22 cellular contexts compared by ENCODE assay signal in the genomic region with DNA sequence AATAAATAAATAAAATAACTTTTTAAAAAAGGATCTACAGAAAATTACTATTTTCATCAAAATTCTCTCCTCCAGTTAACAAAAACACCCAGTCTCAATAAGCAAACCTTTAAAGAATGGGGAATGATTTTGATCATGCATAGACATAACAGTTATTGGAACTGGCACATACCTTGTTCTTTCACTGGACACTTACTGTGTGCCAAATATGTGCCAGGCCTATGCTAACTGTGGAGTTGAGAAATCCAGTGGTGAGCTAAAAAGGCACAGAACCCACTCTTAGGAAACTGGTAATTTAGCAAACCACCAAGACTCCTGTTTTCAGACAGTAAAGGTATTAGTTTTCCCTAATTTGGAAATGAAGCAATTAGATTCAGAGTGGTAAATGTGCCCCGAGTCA. TPM values are rescaled to one million over a fixed set of nuclear protein-coding genes. Genes with fewer than 3 reads are reported as not detected.
DNase-seq lines count a peak whose midpoint lies in the region; ATAC-seq and TF ChIP-seq lines count a peak whose summit lies in the region.
"Had no signal": no experiment of that assay in that cellular context is flagged by ENCODE, and none has a peak within 500 bp of the region (broad histone marks: within the 10 kb centered on the region; RNA-seq: fewer than 3 reads in every experiment).

No MANE protein-coding gene starts in this region.

- ATAC-seq in Right ventricle myocardium inferior (peak; percentile 60), HCT116 (no peak), GM18858 (IDR thresholded peaks at IDR 0.05; ENCODE audit: unreplicated experiment) (no peak)
- ATAC-seq: Panc1 had no signal

- CTCF ChIA-PET in HCT116 (lab: Charles Lee) = no interaction called here

- WGBS in smooth muscle cell (ENCODE audit: low lambda C conversion rate) = 76% methylated on average over 1 of the region's 1 CpG

- H4K20me1 ChIP-seq in HCT116 (ENCODE audit: insufficient read depth) (peaks cover 4% of the 10 kb centered on the region; the same call in 1 of the 2 replicates), smooth muscle cell (ENCODE audit: low read depth) (no peaks in the 10 kb centered on the region)

- TF ChIP-seq POLR2A in HCT116 (IDR thresholded peaks at IDR 0.05; ENCODE audit: borderline replicate concordance, extremely low read depth, insufficient read depth, insufficient read length) = no peak

- POLR2A ChIA-PET in HCT116 (lab: Charles Lee) = no interaction called here

- H3K27me3 ChIP-seq in left ventricle myocardium inferior (ENCODE audit: low read depth) (no peaks in the 10 kb centered on the region), HCT116 (ENCODE audit: insufficient read depth, low read length) (no peaks in the 10 kb centered on the region), smooth muscle cell (ENCODE audit: low read depth) (no peaks in the 10 kb centered on the region)
- H3K27me3 ChIP-seq: SJSA1 had no signal

- DNase-seq in Right ventricle myocardium inferior (ENCODE audit: missing footprints) (no peak), left ventricle myocardium inferior (no peak), HCT116 (ENCODE audit: low read depth, low spot score) (no peak), fibroblast of gingiva (ENCODE audit: low read depth) (peak; percentile 26), smooth muscle cell (lab: John Stamatoyannopoulos, UW; ENCODE audit: unreplicated experiment) (no peak), mucosa of gallbladder (ENCODE audit: low spot score) (no peak)
- DNase-seq: CD8-positive, alpha-beta memory T cell; DMS53; EL; GF-D8; H7; HFFc6; KG1; NCI-H1694; NCI-H2081; NCI-H2171 treated with DMSO at 0.1 percent for 48 hours; NCI-H524 treated with DMSO at 0.1 percent for 48 hours; NCI-H82 had no signal

- H2AFZ ChIP-seq in HCT116 (ENCODE audit: low read depth, low read length, poor library complexity, severe bottlenecking) (no peak overlapping the region), smooth muscle cell (ENCODE audit: low read depth) (no peak overlapping the region)

- no peak overlapping the region for H3K4me3 ChIP-seq in left ventricle myocardium inferior
- H3K4me3 ChIP-seq in HCT116 (replicated peaks in 1 of 2; ENCODE audit: low read depth in 1 of 2, low read length in 2 of 2) = no peak overlapping the region
- no peak overlapping the region for H3K4me3 ChIP-seq in smooth muscle cell
- H3K4me3 ChIP-seq: SJSA1 had no signal

- peaks cover 10% of the 10 kb centered on the region for H3F3A ChIP-seq in smooth muscle cell (ENCODE audit: low read depth)

- H3K27ac ChIP-seq in left ventricle myocardium inferior (replicated peaks) = no peak overlapping the region
- H3K27ac ChIP-seq in HCT116 (ENCODE audit: low read depth, low read length) = no peak overlapping the region
- peak overlapping the region; percentile 13 for H3K27ac ChIP-seq in smooth muscle cell (ENCODE audit: low read depth)
- H3K27ac ChIP-seq: C4-2B, SJSA1 had no signal

- H3K4me2 ChIP-seq in HCT116 (ENCODE audit: low read length) = no peak overlapping the region
- no peak overlapping the region for H3K4me2 ChIP-seq in smooth muscle cell

- H3K9me2 ChIP-seq in HCT116 (ENCODE audit: insufficient read depth) = no peaks in the 10 kb centered on the region

- H3K4me1 ChIP-seq in left ventricle myocardium inferior (peaks cover 19% of the 10 kb centered on the region), HCT116 (ENCODE audit: control insufficient read depth in 1 of 2, insufficient read depth in 2 of 2, low read length in 2 of 2) (peaks cover 7 to 26% of the 10 kb centered on the region in 2 experiments), smooth muscle cell (ENCODE audit: low read depth) (peaks cover 4% of the 10 kb centered on the region)

- intact Hi-C loops in Right ventricle myocardium inferior (cut with DNase I) (no loop called here), left ventricle myocardium inferior (cut with micrococcal nuclease) (no loop called here), HCT116 (cut with micrococcal nuclease) (no loop called here)

- no peak for TF ChIP-seq RAD21 in HCT116 (IDR thresholded peaks at IDR 0.05; ENCODE audit: low read depth)

- TSS peak; percentile 6 for BruUV-seq in HCT116 (replicated peaks; lab: Mats Ljungman, UMichigan)

- RAD21 ChIA-PET in HCT116 (lab: Charles Lee; ENCODE audit: low non-redundant PET in 1 of 2, low total read pairs in 2 of 2, uncharacterized antibody in 2 of 2, unreplicated experiment in 2 of 2) = no interaction called here

- peaks cover 62% of the 10 kb centered on the region for H3K79me2 ChIP-seq in HCT116 (ENCODE audit: insufficient read depth, low read length)
- peaks cover 30% of the 10 kb centered on the region for H3K79me2 ChIP-seq in smooth muscle cell (ENCODE audit: low read depth)

- H3K36me3 ChIP-seq in left ventricle myocardium inferior = no peaks in the 10 kb centered on the region
- peaks cover 0 to 4% of the 10 kb centered on the region in 2 experiments; a peak in 1 of 4 replicates for H3K36me3 ChIP-seq in HCT116 (ENCODE audit: control insufficient read depth in 1 of 2, insufficient read depth in 2 of 2, low read length in 2 of 2)
- no peaks in the 10 kb centered on the region for H3K36me3 ChIP-seq in smooth muscle cell (ENCODE audit: low read depth)

- H3K9me3 ChIP-seq in left ventricle myocardium inferior (replicated peaks) (no peaks in the 10 kb centered on the region), HCT116 (ENCODE audit: control insufficient read depth in 1 of 2, insufficient read depth in 1 of 2, low read depth in 1 of 2, low read length in 2 of 2) (no peaks in the 10 kb centered on the region), smooth muscle cell (replicated peaks; ENCODE audit: low read depth) (no peaks in the 10 kb centered on the region)
- H3K9me3 ChIP-seq: SJSA1 had no signal

- TF ChIP-seq CTCF in left ventricle myocardium inferior (IDR thresholded peaks at IDR 0.05; ENCODE audit: borderline replicate concordance) (no peak), HCT116 (IDR thresholded peaks at IDR 0.05 in 2 of 3, conservative IDR thresholded peaks at IDR 0.05 in 1 of 3; ENCODE audit: borderline replicate concordance in 1 of 3, insufficient read depth in 1 of 3, low read depth in 2 of 3, low read length in 2 of 3) (no peak), smooth muscle cell (IDR thresholded peaks at IDR 0.05; ENCODE audit: borderline replicate concordance, insufficient read depth, poor library complexity, severe bottlenecking) (no peak)

- H3K9ac ChIP-seq in HCT116 (ENCODE audit: low read length) (no peak overlapping the region), smooth muscle cell (ENCODE audit: low read depth) (no peak overlapping the region)

TF ChIP-seq in HCT116, 20 proteins besides CTCF, POLR2A, EP300 and RAD21 (continues in another document):
- no peak for TF ChIP-seq FOSL1 (IDR thresholded peaks at IDR 0.05; ENCODE audit: low read depth)
- TF ChIP-seq, protein P1, sequence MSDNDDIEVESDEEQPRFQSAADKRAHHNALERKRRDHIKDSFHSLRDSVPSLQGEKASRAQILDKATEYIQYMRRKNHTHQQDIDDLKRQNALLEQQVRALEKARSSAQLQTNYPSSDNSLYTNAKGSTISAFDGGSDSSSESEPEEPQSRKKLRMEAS (IDR thresholded peaks at IDR 0.05) = no peak
- no peak for TF ChIP-seq POLR2AphosphoS5 (IDR thresholded peaks at IDR 0.05; ENCODE audit: low read depth, low read length)
- TF ChIP-seq, protein P2, sequence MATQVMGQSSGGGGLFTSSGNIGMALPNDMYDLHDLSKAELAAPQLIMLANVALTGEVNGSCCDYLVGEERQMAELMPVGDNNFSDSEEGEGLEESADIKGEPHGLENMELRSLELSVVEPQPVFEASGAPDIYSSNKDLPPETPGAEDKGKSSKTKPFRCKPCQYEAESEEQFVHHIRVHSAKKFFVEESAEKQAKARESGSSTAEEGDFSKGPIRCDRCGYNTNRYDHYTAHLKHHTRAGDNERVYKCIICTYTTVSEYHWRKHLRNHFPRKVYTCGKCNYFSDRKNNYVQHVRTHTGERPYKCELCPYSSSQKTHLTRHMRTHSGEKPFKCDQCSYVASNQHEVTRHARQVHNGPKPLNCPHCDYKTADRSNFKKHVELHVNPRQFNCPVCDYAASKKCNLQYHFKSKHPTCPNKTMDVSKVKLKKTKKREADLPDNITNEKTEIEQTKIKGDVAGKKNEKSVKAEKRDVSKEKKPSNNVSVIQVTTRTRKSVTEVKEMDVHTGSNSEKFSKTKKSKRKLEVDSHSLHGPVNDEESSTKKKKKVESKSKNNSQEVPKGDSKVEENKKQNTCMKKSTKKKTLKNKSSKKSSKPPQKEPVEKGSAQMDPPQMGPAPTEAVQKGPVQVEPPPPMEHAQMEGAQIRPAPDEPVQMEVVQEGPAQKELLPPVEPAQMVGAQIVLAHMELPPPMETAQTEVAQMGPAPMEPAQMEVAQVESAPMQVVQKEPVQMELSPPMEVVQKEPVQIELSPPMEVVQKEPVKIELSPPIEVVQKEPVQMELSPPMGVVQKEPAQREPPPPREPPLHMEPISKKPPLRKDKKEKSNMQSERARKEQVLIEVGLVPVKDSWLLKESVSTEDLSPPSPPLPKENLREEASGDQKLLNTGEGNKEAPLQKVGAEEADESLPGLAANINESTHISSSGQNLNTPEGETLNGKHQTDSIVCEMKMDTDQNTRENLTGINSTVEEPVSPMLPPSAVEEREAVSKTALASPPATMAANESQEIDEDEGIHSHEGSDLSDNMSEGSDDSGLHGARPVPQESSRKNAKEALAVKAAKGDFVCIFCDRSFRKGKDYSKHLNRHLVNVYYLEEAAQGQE (IDR thresholded peaks at IDR 0.05; ENCODE audit: low read depth) = no peak
- no peak for TF ChIP-seq ZNF274 (IDR thresholded peaks at IDR 0.05; ENCODE audit: low read depth, low read length)
- no peak for TF ChIP-seq ELF1 (IDR thresholded peaks at IDR 0.05; ENCODE audit: borderline replicate concordance, low read depth)
- TF ChIP-seq CBX3 (IDR thresholded peaks at IDR 0.05; ENCODE audit: low read depth) = no peak
- no peak for TF ChIP-seq JUND (IDR thresholded peaks at IDR 0.05)
- TF ChIP-seq EGR1 (IDR thresholded peaks at IDR 0.05; ENCODE audit: low read depth) = no peak
- TF ChIP-seq ZFX (IDR thresholded peaks at IDR 0.05) = no peak
- no peak for TF ChIP-seq CEBPB (IDR thresholded peaks at IDR 0.05; ENCODE audit: low read depth)
- TF ChIP-seq SP1 (IDR thresholded peaks at IDR 0.05; ENCODE audit: low read depth) = no peak
- no peak for TF ChIP-seq EZH2phosphoT487 (IDR thresholded peaks at IDR 0.05; ENCODE audit: borderline replicate concordance)
- TF ChIP-seq YY1 (IDR thresholded peaks at IDR 0.05; ENCODE audit: extremely low read depth, insufficient replicate concordance, low read depth, low read length) = no peak
- TF ChIP-seq SIN3A (IDR thresholded peaks at IDR 0.05; ENCODE audit: low read depth) = no peak
- TF ChIP-seq, protein P3, sequence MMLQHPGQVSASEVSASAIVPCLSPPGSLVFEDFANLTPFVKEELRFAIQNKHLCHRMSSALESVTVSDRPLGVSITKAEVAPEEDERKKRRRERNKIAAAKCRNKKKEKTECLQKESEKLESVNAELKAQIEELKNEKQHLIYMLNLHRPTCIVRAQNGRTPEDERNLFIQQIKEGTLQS (IDR thresholded peaks at IDR 0.05) = no peak

RNA-seq across cellular contexts. Expression of a gene that starts 39.1 kb away (rescaled TPM):
- total RNA-seq in Right ventricle myocardium inferior (36.2 TPM), left ventricle myocardium inferior (34.2 TPM), HCT116 (2021; ENCODE audit: unreplicated experiment) (38.7 TPM), smooth muscle cell (32.3 and 39.5 TPM in 2 replicates), mucosa of gallbladder (22.1 TPM)
- 12.6 and 14.3 TPM in 2 replicates for polyA plus RNA-seq in HCT116 (2012)
- polyA plus RNA-seq in smooth muscle cell = 5.9 and 6.9 TPM in 2 replicates
